6 cellular contexts compared by ENCODE assay signal in the genomic region with DNA sequence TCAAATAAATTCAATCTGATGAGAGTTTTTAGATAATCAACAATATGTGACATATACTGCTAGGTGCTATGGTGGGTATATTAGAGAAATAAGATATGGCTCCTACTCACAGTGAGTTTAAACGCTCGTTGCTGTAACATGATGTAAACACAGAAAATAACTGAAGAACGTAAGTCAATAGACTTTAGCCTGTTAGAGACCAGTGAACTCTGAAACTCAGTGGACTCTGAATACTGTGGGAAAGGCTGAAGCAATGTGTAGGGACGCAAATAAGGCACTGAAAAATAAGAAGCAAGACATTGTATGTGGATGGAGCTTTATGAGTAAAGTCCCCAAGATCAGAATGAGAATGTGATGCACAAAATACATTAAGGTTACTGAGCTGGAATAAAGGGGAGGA.
"Had no signal": no experiment of that assay in that cellular context is flagged by ENCODE, and none has a peak within 500 bp of the region (broad histone marks: within the 10 kb centered on the region; RNA-seq: fewer than 3 reads in every experiment).

No MANE protein-coding gene starts in this region.

- H3K4me2 ChIP-seq: GM23338 had no signal

- ATAC-seq: GM23338, K562 had no signal

- H2AFZ ChIP-seq: GM23338 had no signal

- H3K4me3 ChIP-seq: GM23338, K562 had no signal

- DNase-seq: H9, HCEC 1CT, IMR-90 had no signal

- H3K27ac ChIP-seq: HL-60 had no signal
